11 cellular contexts compared by ENCODE assay signal in genomic region chr19:18733762-18734332, GRCh38. TPM values are rescaled to one million over a fixed set of nuclear protein-coding genes. Genes with fewer than 3 reads are reported as not detected.
"Had no signal": no experiment of that assay in that cellular context is flagged by ENCODE, and none has a peak within 500 bp of the region (broad histone marks: within the 10 kb centered on the region; RNA-seq: fewer than 3 reads in every experiment).

No MANE protein-coding gene starts in this region.

RNA-seq across cellular contexts. Expression of gene COMP, which starts 57.3 kb away (rescaled TPM):
- total RNA-seq: activated CD4-positive, alpha-beta memory T cell treated with anti-CD3 and anti-CD28 coated beads for 36 hours; activated CD4-positive, alpha-beta T cell treated with anti-CD3 and anti-CD28 coated beads, Interleukin-2, amount 10 ng/mL, durations not matched to agents 24 days and 14 days; activated CD8-positive, alpha-beta memory T cell treated with anti-CD3 and anti-CD28 coated beads for 36 hours; activated naive CD4-positive, alpha-beta T cell treated with anti-CD3 and anti-CD28 coated beads for 36 hours; activated naive CD8-positive, alpha-beta T cell treated with anti-CD3 and anti-CD28 coated beads for 36 hours; activated T-helper 1 cell treated with anti-CD3 and anti-CD28 coated beads, Interleukin-12 subunit alpha, Interleukin-12 subunit beta, Interleukin-2, Interleukin-4 antibody, amounts not matched to agents 30 ng/mL and 10 ng/mL and 1 ng/mL, durations not matched to agents 14 hours and 24 hours and 36 hours; kidney epithelial cell; mononuclear cell; myocyte; pulmonary artery endothelial cell; T-cell had no signal
